In the genomic region with DNA sequence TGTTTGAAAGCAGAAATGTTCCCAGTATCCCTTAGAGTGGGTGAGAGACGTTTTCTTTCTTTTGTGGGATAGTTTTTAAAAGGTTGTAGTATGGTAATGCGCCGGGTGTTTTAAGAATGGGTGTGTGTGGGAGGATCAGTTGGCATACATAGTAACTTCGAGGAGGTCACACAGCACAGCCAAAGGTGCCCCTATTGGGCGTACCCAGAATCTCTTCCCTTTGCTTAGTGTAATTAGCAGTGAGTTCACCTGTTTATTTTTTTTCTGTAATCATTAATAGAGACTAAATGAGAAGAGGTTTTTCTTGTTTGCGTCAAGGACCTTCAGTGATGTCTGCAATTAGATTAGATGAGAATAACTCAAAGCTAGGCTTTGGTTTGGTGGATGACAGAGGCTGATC, we compare ENCODE assay signal across 9 cellular contexts. TPM values are rescaled to one million over a fixed set of nuclear protein-coding genes. Genes with fewer than 3 reads are reported as not detected.
DNase-seq lines count a peak whose midpoint lies in the region; ATAC-seq, FAIRE-seq and TF ChIP-seq lines count a peak whose summit lies in the region.
"Had no signal": no experiment of that assay in that cellular context is flagged by ENCODE, and none has a peak within 500 bp of the region (broad histone marks: within the 10 kb centered on the region; RNA-seq: fewer than 3 reads in every experiment).

No MANE protein-coding gene starts in this region.

- no peak for TF ChIP-seq CTCF in left ventricle myocardium inferior (IDR thresholded peaks at IDR 0.05; ENCODE audit: borderline replicate concordance)
- no peak for TF ChIP-seq CTCF in VCaP (conservative IDR thresholded peaks at IDR 0.05)

- H3K27ac ChIP-seq in left ventricle myocardium inferior (replicated peaks) = peak overlapping the region; percentile 94
- peak overlapping the region; percentile 77 for H3K27ac ChIP-seq in VCaP
- no peak overlapping the region for H3K27ac ChIP-seq in iPS-20b (ENCODE audit: low read length)
- H3K27ac ChIP-seq in substantia nigra (ENCODE audit: low read depth, low read length, poor library complexity, severe bottlenecking) = no peak overlapping the region
- H3K27ac ChIP-seq: neutrophil had no signal

- intact Hi-C loops in left ventricle myocardium inferior (cut with micrococcal nuclease) = no loop called here
- intact Hi-C loops in left ventricle myocardium superior (cut with micrococcal nuclease) = no loop called here

- H3K9me3 ChIP-seq in left ventricle myocardium inferior (replicated peaks) (no peaks in the 10 kb centered on the region), iPS-20b (ENCODE audit: insufficient read depth, low read depth, low read length) (no peaks in the 10 kb centered on the region)
- H3K9me3 ChIP-seq: neutrophil had no signal

- H3K4me3 ChIP-seq in left ventricle myocardium inferior (peak overlapping the region; percentile 95), iPS-20b (ENCODE audit: low read length) (peak overlapping the region; percentile 89)

- no peaks in the 10 kb centered on the region for H3K27me3 ChIP-seq in left ventricle myocardium inferior (ENCODE audit: low read depth)
- H3K27me3 ChIP-seq in iPS-20b (ENCODE audit: insufficient read depth, low read length) = no peaks in the 10 kb centered on the region

- ATAC-seq in left ventricle myocardium superior = no peak

- no peak for DNase-seq in left ventricle myocardium inferior
- DNase-seq in left ventricle myocardium superior = no peak
- DNase-seq in urothelium cell line (ENCODE audit: low spot score) = peak; percentile 29
- DNase-seq in substantia nigra (lab: John Stamatoyannopoulos, UW) = no peak
- no peak for DNase-seq in cerebellar nuclear complex (lab: John Stamatoyannopoulos, UW)
- DNase-seq in occipital lobe (lab: John Stamatoyannopoulos, UW) = no peak

- FAIRE-seq in urothelium cell line (lab: Jason Lieb, UNC) = no peak

- H3K9ac ChIP-seq in iPS-20b (ENCODE audit: low read depth, low read length) = peak overlapping the region; percentile 79; the same call in 1 of the 2 replicates

- no peaks in the 10 kb centered on the region for H3K36me3 ChIP-seq in left ventricle myocardium inferior
- no peaks in the 10 kb centered on the region for H3K36me3 ChIP-seq in iPS-20b (ENCODE audit: insufficient read depth, low read depth, low read length)
- H3K36me3 ChIP-seq: neutrophil had no signal

- H3K4me1 ChIP-seq in left ventricle myocardium inferior (peaks cover 70% of the 10 kb centered on the region), iPS-20b (ENCODE audit: insufficient read depth, low read length) (peaks cover 16% of the 10 kb centered on the region; the same call in 1 of the 2 replicates)

RNA-seq across cellular contexts. Expression of gene PLEKHA8, which starts 1.5 kb away (rescaled TPM):
- total RNA-seq in left ventricle myocardium inferior (3.3 TPM), left ventricle myocardium superior (3.4 TPM), occipital lobe (34.8 TPM)

RNA-seq across cellular contexts. Expression of gene FKBP14, which starts 3.2 kb away (rescaled TPM):
- total RNA-seq in left ventricle myocardium inferior (12.0 TPM), left ventricle myocardium superior (12.8 TPM), occipital lobe (6.1 TPM)

RNA-seq across cellular contexts. Expression of gene SCRN1, which starts 40.1 kb away (rescaled TPM):
- total RNA-seq in left ventricle myocardium inferior (13.4 TPM), left ventricle myocardium superior (18.7 TPM), occipital lobe (129 TPM)

Comparison
In these comparisons a context has a peak if more than half of its experiments do, and no peak if none do; other contexts are left out.
1. H3K27ac ChIP-seq: peak in left ventricle myocardium inferior (single experiment) and VCaP (single experiment); none in iPS-20b (single experiment) and substantia nigra (single experiment).